16 cellular contexts compared by ENCODE assay signal in genomic region chr5:76801159-76801802, GRCh38. TPM values are rescaled to one million over a fixed set of nuclear protein-coding genes. Genes with fewer than 3 reads are reported as not detected.
A peak's percentile ranks its signal among the peaks of the same experiment; 100 is the strongest.
DNase-seq lines count a peak whose midpoint lies in the region; TF ChIP-seq lines count a peak whose summit lies in the region.
"Had no signal": no experiment of that assay in that cellular context is flagged by ENCODE, and none has a peak within 500 bp of the region (broad histone marks: within the 10 kb centered on the region; RNA-seq: fewer than 3 reads in every experiment).

No MANE protein-coding gene starts in this region.

- no peaks in the 10 kb centered on the region for H3K27me3 Mint-ChIP-seq in chondrocyte (ENCODE audit: low read depth)
- H3K27me3 Mint-ChIP-seq: activated naive CD4-positive, alpha-beta T cell treated with anti-CD3 and anti-CD28 coated beads, Interleukin-2, amount 50 U/mL, for 24 hours; dendritic cell treated with granulocyte-macrophage colony-stimulating factor and Interleukin-4, amounts not matched to agents 40 ng/mL and 50 ng/mL, for 4 days had no signal

- H3K27ac ChIP-seq in AG04450 (ENCODE audit: low read depth, low read length) (peak overlapping the region; percentile 39), right atrium auricular region (peak overlapping the region; percentile 25 to 66)
- H3K27ac ChIP-seq: parathyroid adenoma, Peyer's patch had no signal

- H3K4me3 Mint-ChIP-seq in chondrocyte (ENCODE audit: unreplicated experiment) = no peak overlapping the region
- H3K4me3 Mint-ChIP-seq: activated naive CD4-positive, alpha-beta T cell treated with anti-CD3 and anti-CD28 coated beads, Interleukin-2, amount 50 U/mL, for 24 hours; dendritic cell treated with granulocyte-macrophage colony-stimulating factor and Interleukin-4, amounts not matched to agents 40 ng/mL and 50 ng/mL, for 4 days; memory B cell; stimulated activated naive B cell treated with anti-CD40 and anti-IgM and Interleukin-4, amounts not matched to agents 10 μg/mL and 1 μg/mL and 100 μg/mL, for 72 hours had no signal

- TF ChIP-seq CTCF in AG04450 (IDR thresholded peaks at IDR 0.05; ENCODE audit: low read depth, low read length) (no peak), chondrocyte (IDR thresholded peaks at IDR 0.05) (no peak), right atrium auricular region (IDR thresholded peaks at IDR 0.05) (no peak)

- H3K27ac Mint-ChIP-seq in chondrocyte (ENCODE audit: unreplicated experiment) = peak overlapping the region; percentile 11
- H3K27ac Mint-ChIP-seq: activated naive CD4-positive, alpha-beta T cell treated with anti-CD3 and anti-CD28 coated beads, Interleukin-2, amount 50 U/mL, for 24 hours; dendritic cell treated with granulocyte-macrophage colony-stimulating factor and Interleukin-4, amounts not matched to agents 40 ng/mL and 50 ng/mL, for 4 days; memory B cell; stimulated activated naive B cell treated with anti-CD40 and anti-IgM and Interleukin-4, amounts not matched to agents 10 μg/mL and 1 μg/mL and 100 μg/mL, for 72 hours had no signal

- peaks cover 0 to 6% of the 10 kb centered on the region in 2 donors for H3K4me1 ChIP-seq in right atrium auricular region
- H3K4me1 ChIP-seq: BE2C, parathyroid adenoma, Peyer's patch had no signal

- H3K4me1 Mint-ChIP-seq in chondrocyte (ENCODE audit: low read depth) = peaks cover 23% of the 10 kb centered on the region
- H3K4me1 Mint-ChIP-seq: activated naive CD4-positive, alpha-beta T cell treated with anti-CD3 and anti-CD28 coated beads, Interleukin-2, amount 50 U/mL, for 24 hours; memory B cell; stimulated activated naive B cell treated with anti-CD40 and anti-IgM and Interleukin-4, amounts not matched to agents 10 μg/mL and 1 μg/mL and 100 μg/mL, for 72 hours had no signal

- POLR2A ChIA-PET in AG04450 (lab: Yijun Ruan, JAX) = no interaction called here

- H3K9me3 ChIP-seq in AG04450 (ENCODE audit: control insufficient read depth, insufficient read depth, low read length) (no peaks in the 10 kb centered on the region; the same call in 1 of the 2 replicates), right atrium auricular region (no peaks in the 10 kb centered on the region)
- H3K9me3 ChIP-seq: BE2C, Peyer's patch had no signal

- DNase-seq in AG04450 (ENCODE audit: low read depth, low spot score) (no peak), HT1080 (ENCODE audit: low read depth) (peak; percentile 83), chondrocyte (ENCODE audit: low spot score) (no peak), right atrium auricular region (ENCODE audit: low spot score) (peak; percentile 86), mesenteric fat pad (ENCODE audit: low spot score) (no peak), NCI-H2081 (lab: John Stamatoyannopoulos, UW) (no peak), NK-92 (lab: John Stamatoyannopoulos, UW; ENCODE audit: unreplicated experiment) (no peak), iPS-NIHi11 (ENCODE audit: low spot score) (no peak)
- DNase-seq: BE2C; Peyer's patch; stimulated activated naive B cell treated with anti-CD40 and anti-IgM and Interleukin-4, amounts not matched to agents 10 μg/mL and 1 μg/mL and 100 μg/mL, for 72 hours had no signal

- no peak overlapping the region for H3K4me3 ChIP-seq in AG04450 (ENCODE audit: low read depth, low read length)
- H3K4me3 ChIP-seq in right atrium auricular region = no peak overlapping the region
- H3K4me3 ChIP-seq: Peyer's patch had no signal

- no peaks in the 10 kb centered on the region for H3K36me3 Mint-ChIP-seq in chondrocyte (ENCODE audit: low read depth)
- H3K36me3 Mint-ChIP-seq: activated naive CD4-positive, alpha-beta T cell treated with anti-CD3 and anti-CD28 coated beads, Interleukin-2, amount 50 U/mL, for 24 hours; memory B cell; stimulated activated naive B cell treated with anti-CD40 and anti-IgM and Interleukin-4, amounts not matched to agents 10 μg/mL and 1 μg/mL and 100 μg/mL, for 72 hours had no signal

- CTCF ChIA-PET in AG04450 (lab: Charles Lee) = no interaction called here

- H3K27me3 ChIP-seq in AG04450 (ENCODE audit: control insufficient read depth, insufficient read depth, low read length) = no peaks in the 10 kb centered on the region
- no peaks in the 10 kb centered on the region for H3K27me3 ChIP-seq in right atrium auricular region
- H3K27me3 ChIP-seq: BE2C, Peyer's patch had no signal

- no peaks in the 10 kb centered on the region for H3K9me3 Mint-ChIP-seq in chondrocyte (ENCODE audit: low read depth)
- H3K9me3 Mint-ChIP-seq: activated naive CD4-positive, alpha-beta T cell treated with anti-CD3 and anti-CD28 coated beads, Interleukin-2, amount 50 U/mL, for 24 hours; dendritic cell treated with granulocyte-macrophage colony-stimulating factor and Interleukin-4, amounts not matched to agents 40 ng/mL and 50 ng/mL, for 4 days; memory B cell had no signal

- no peaks in the 10 kb centered on the region for H3K36me3 ChIP-seq in right atrium auricular region
- H3K36me3 ChIP-seq: BE2C, Peyer's patch had no signal

RNA-seq across cellular contexts. Expression of gene F2RL1, which starts 17.5 kb away (rescaled TPM):
- 11.0 and 11.4 TPM in 2 replicates for polyA plus RNA-seq in AG04450 (2011; rRNA removed)
- polyA minus RNA-seq in AG04450 (2011; rRNA and poly(A)+ RNA removed) = 8.8 and 12.6 TPM in 2 replicates
- 20.1 and 25.9 TPM in 2 replicates for total RNA-seq in HT1080 (2014; rRNA removed; shearing (Covaris generic))
- 44.9 and 50.7 TPM in 2 replicates for polyA plus RNA-seq in HT1080 (2015; cell fraction: cytosol; rRNA removed)
- 39.9 and 43.3 TPM in 2 replicates for polyA plus RNA-seq in HT1080 (2015; cell fraction: nucleus; rRNA removed)
- total RNA-seq in chondrocyte (1.2 to 1.9 TPM (median 1.9 TPM) in 3 replicates), right atrium auricular region (10 to 100 TPM in 1 of 2 donors, 1 to 10 TPM in 1; 3.1 to 10.6 TPM), mesenteric fat pad (1.9 TPM)

RNA-seq across cellular contexts. Expression of gene S100Z, which starts 48.5 kb away (rescaled TPM):
- not detected in 2 replicates for polyA plus RNA-seq in AG04450 (2011; rRNA removed)
- polyA minus RNA-seq in AG04450 (2011; rRNA and poly(A)+ RNA removed) = not detected in 2 replicates
- total RNA-seq in HT1080 (2014; rRNA removed; shearing (Covaris generic)) = not detected in 2 replicates
- not detected in 2 replicates for polyA plus RNA-seq in HT1080 (2015; cell fraction: cytosol; rRNA removed)
- not detected in 2 replicates for polyA plus RNA-seq in HT1080 (2015; cell fraction: nucleus; rRNA removed)
- total RNA-seq in chondrocyte = not detected in 3 replicates
- total RNA-seq in right atrium auricular region = not detected
- total RNA-seq in mesenteric fat pad = 0.90 TPM
- total RNA-seq: NCI-H460 had no signal

Comparison
In these comparisons a context has a peak if more than half of its experiments do, and no peak if none do; other contexts are left out.
1. DNase-seq: peak in HT1080 (single experiment) and right atrium auricular region (single experiment); none in AG04450 (single experiment), chondrocyte (single experiment), mesenteric fat pad (single experiment), NCI-H2081 (0 of 2), NK-92 (single experiment) and iPS-NIHi11 (single experiment).